In the genomic region with DNA sequence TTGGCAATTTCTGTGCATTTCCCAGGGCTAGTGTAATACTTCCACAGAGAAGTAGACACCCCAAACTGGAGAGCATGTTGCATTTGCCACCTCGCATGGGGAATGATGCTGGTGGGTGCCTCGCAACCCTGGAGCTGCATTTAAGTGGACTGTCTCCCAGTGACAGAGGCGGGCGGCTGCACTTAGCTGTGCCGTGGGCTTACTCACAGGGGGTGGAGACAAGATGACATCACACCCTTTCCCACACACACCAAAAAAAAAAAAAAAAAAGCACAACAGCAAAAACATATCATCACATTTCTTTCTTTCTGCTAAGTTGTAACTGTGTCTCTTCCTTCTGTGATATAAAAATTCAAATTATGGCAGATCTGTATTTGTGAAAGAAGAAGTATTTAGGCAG, we compare ENCODE assay signal across 9 cellular contexts. TPM values are rescaled to one million over a fixed set of nuclear protein-coding genes. Genes with fewer than 3 reads are reported as not detected.
DNase-seq lines count a peak whose midpoint lies in the region; ATAC-seq, FAIRE-seq and TF ChIP-seq lines count a peak whose summit lies in the region.
"Had no signal": no experiment of that assay in that cellular context is flagged by ENCODE, and none has a peak within 500 bp of the region (broad histone marks: within the 10 kb centered on the region; RNA-seq: fewer than 3 reads in every experiment).

A gene with protein sequence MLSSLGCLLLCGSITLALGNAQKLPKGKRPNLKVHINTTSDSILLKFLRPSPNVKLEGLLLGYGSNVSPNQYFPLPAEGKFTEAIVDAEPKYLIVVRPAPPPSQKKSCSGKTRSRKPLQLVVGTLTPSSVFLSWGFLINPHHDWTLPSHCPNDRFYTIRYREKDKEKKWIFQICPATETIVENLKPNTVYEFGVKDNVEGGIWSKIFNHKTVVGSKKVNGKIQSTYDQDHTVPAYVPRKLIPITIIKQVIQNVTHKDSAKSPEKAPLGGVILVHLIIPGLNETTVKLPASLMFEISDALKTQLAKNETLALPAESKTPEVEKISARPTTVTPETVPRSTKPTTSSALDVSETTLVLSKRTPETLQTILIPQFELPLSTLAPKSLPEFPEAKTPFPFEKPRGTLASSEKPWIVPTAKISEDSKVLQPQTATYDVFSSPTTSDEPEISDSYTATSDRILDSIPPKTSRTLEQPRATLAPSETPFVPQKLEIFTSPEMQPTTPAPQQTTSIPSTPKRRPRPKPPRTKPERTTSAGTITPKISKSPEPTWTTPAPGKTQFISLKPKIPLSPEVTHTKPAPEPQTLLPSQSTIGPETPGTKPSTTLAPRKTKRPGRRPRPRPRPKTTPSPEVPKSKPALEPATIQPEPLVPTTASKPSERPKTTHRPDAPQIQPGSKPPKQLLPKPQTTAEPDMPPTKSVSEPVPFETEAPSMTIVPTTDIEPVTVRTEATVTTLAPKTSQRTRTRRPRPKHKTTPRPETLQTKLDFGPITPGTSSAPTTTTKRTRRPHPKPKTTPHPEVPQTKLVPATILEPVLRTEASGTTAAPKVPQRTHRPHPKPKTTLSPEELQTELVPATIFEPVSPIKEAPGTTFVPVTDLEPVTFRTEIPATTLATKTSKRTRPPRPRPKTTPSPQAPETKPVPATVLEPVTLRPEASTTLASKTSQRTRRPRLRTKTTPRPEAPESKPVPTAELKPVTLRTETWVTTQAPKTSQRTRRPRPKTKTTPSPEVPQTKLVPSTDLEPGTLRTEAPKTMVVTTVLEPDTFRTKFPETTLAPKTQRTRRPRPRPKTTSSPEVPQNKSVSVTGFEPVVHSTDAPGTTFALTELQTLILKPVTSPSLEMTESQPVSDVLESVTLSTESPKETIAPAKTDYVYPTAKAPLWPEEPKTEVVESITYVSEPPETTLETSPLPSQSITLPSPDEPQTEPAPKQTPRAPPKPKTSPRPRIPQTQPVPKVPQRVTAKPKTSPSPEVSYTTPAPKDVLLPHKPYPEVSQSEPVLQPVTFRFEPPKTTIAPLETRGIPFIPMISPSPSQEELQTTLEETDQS (N-terminal part only) (minus strand): TSS at position 113 of the 400 bp plus-strand sequence. CDS start 37 bp downstream, at position 76.

- H2BK15ac ChIP-seq in mesenchymal stem cell (ENCODE audit: low read depth, poor library complexity, severe bottlenecking) = no peak within 1 kb of the TSS

- H3K18ac ChIP-seq in mesenchymal stem cell (ENCODE audit: low read depth in 1 of 2, low read length in 2 of 2) = no peak within 1 kb of the TSS

- 81% methylated on average over 5 of the region's 5 CpGs; no CpG with 5 or more reads in 1 of the 2 experiments for WGBS in endodermal cell (ENCODE audit: insufficient coverage in 1 of 2, insufficient read length in 1 of 2), 2 experiments
- WGBS in mesenchymal stem cell = 9% methylated on average over 5 of the region's 5 CpGs
- WGBS in upper lobe of left lung, 2 donors = 14 to 34% methylated on average over 5 of the region's 5 CpGs

- H3K4me1 Mint-ChIP-seq in endodermal cell (peaks cover 4% of the 10 kb centered on the region), progenitor cell of endocrine pancreas (ENCODE audit: low read depth) (peaks cover 2% of the 10 kb centered on the region)

- H3K4me3 Mint-ChIP-seq in endodermal cell (no peak within 1 kb of the TSS), progenitor cell of endocrine pancreas (ENCODE audit: low read depth) (no peak within 1 kb of the TSS)
- H3K4me3 Mint-ChIP-seq: activated naive CD8-positive, alpha-beta T cell had no signal

- H3K9me3 ChIP-seq in endodermal cell (ENCODE audit: control insufficient read depth, low read length) (no peaks in the 10 kb centered on the region), mesenchymal stem cell (ENCODE audit: control insufficient read depth, low read length) (no peaks in the 10 kb centered on the region), upper lobe of left lung (no peaks in the 10 kb centered on the region)

- no peak within 1 kb of the TSS for H4K91ac ChIP-seq in mesenchymal stem cell (ENCODE audit: low read length)

- H3K14ac ChIP-seq in mesenchymal stem cell (ENCODE audit: low read length in 2 of 2) = no peak within 1 kb of the TSS

- H2AFZ ChIP-seq in mesenchymal stem cell (ENCODE audit: low read depth, low read length) = no peak within 1 kb of the TSS

- peak within 1 kb of the TSS; percentile 96 for H3K4me2 ChIP-seq in mesenchymal stem cell (ENCODE audit: low read length, poor library complexity, severe bottlenecking)

- peak; percentile 86 to 96 for ATAC-seq in upper lobe of left lung (ENCODE audit: low FRiP score in 2 of 2)

- H3K9me3 Mint-ChIP-seq in endodermal cell (no peaks in the 10 kb centered on the region), progenitor cell of endocrine pancreas (ENCODE audit: low read depth) (no peaks in the 10 kb centered on the region)

- peak in 1 of 4 donors; percentile 43 for TF ChIP-seq POLR2A in upper lobe of left lung (IDR thresholded peaks at IDR 0.05)
- TF ChIP-seq POLR2A in GM12892 (IDR thresholded peaks at IDR 0.05; ENCODE audit: low read depth, low read length) = no peak

- H3K27me3 Mint-ChIP-seq in endodermal cell (ENCODE audit: insufficient read depth) (no peaks in the 10 kb centered on the region), progenitor cell of endocrine pancreas (no peaks in the 10 kb centered on the region)

- H3K36me3 ChIP-seq in endodermal cell (ENCODE audit: control insufficient read depth, insufficient read depth, low read length) (no peaks in the 10 kb centered on the region), mesenchymal stem cell (ENCODE audit: control insufficient read depth in 1 of 2, insufficient read depth in 2 of 2, low read depth in 1 of 2, low read length in 2 of 2) (peaks cover 0 to 11% of the 10 kb centered on the region in 2 experiments), upper lobe of left lung (no peaks in the 10 kb centered on the region)

- H3K79me1 ChIP-seq in mesenchymal stem cell (replicated peaks; ENCODE audit: low read length, poor library complexity, severe bottlenecking) = no peaks in the 10 kb centered on the region

- H3K27ac ChIP-seq in endodermal cell (ENCODE audit: low read depth, low read length) = no peak within 1 kb of the TSS
- H3K27ac ChIP-seq in mesenchymal stem cell (ENCODE audit: low read length, poor library complexity, severe bottlenecking) = no peak within 1 kb of the TSS
- H3K27ac ChIP-seq in upper lobe of left lung = peak within 1 kb of the TSS; percentile 54 to 60 (median 56)

- no peaks in the 10 kb centered on the region for H3K36me3 Mint-ChIP-seq in endodermal cell (ENCODE audit: low read depth)
- no peaks in the 10 kb centered on the region for H3K36me3 Mint-ChIP-seq in progenitor cell of endocrine pancreas (ENCODE audit: insufficient read depth)
- H3K36me3 Mint-ChIP-seq: activated naive CD8-positive, alpha-beta T cell had no signal

- H3K4me3 ChIP-seq in endodermal cell (ENCODE audit: low read length) (no peak within 1 kb of the TSS), mesenchymal stem cell (ENCODE audit: insufficient read depth in 1 of 2, low read depth in 1 of 2, low read length in 2 of 2) (peak within 1 kb of the TSS in 1 of 2 experiments; percentile 81), upper lobe of left lung (peak within 1 kb of the TSS; percentile 22 to 44 (median 34))

- H2BK5ac ChIP-seq in mesenchymal stem cell (ENCODE audit: low read depth, low read length, poor library complexity, severe bottlenecking) = no peak within 1 kb of the TSS

- no peak for TF ChIP-seq EP300 in upper lobe of left lung (IDR thresholded peaks at IDR 0.05)

- H3K27ac Mint-ChIP-seq in endodermal cell (no peak within 1 kb of the TSS), progenitor cell of endocrine pancreas (no peak within 1 kb of the TSS)
- H3K27ac Mint-ChIP-seq: activated naive CD8-positive, alpha-beta T cell had no signal

- H3K27me3 ChIP-seq in endodermal cell (ENCODE audit: control insufficient read depth, insufficient read depth, low read length, poor library complexity, severe bottlenecking) (no peaks in the 10 kb centered on the region), mesenchymal stem cell (ENCODE audit: control insufficient read depth in 1 of 2, insufficient read depth in 1 of 2, low read length in 2 of 2) (no peaks in the 10 kb centered on the region), upper lobe of left lung (no peaks in the 10 kb centered on the region)

- no peak within 1 kb of the TSS for H2AK5ac ChIP-seq in mesenchymal stem cell (ENCODE audit: low read length, severe bottlenecking)

- H3K9ac ChIP-seq in endodermal cell (ENCODE audit: extremely low read depth, low read length, poor library complexity, severe bottlenecking) = no peak within 1 kb of the TSS
- peak within 1 kb of the TSS; percentile 91 for H3K9ac ChIP-seq in mesenchymal stem cell (ENCODE audit: low read length)

- peak; percentile 59 for DNase-seq in AG09319 (ENCODE audit: extremely low read depth, low read depth)
- DNase-seq in NCI-H460 (ENCODE audit: extremely low read depth, low read depth) = peak; percentile 12
- DNase-seq in endodermal cell = peak; percentile 57
- DNase-seq in mesenchymal stem cell = peak; percentile 87
- DNase-seq in upper lobe of left lung = peak; percentile 26 to 47
- no peak for DNase-seq in progenitor cell of endocrine pancreas (ENCODE audit: low spot score, unreplicated experiment)
- no peak for DNase-seq in midbrain (lab: John Stamatoyannopoulos, UW)
- no peak for DNase-seq in GM12892 (ENCODE audit: insufficient read length)

- no peak for TF ChIP-seq CTCF in AG09319 (IDR thresholded peaks at IDR 0.05; ENCODE audit: low read depth, low read length)
- no peak for TF ChIP-seq CTCF in endodermal cell (conservative IDR thresholded peaks at IDR 0.05)
- no peak for TF ChIP-seq CTCF in upper lobe of left lung (IDR thresholded peaks at IDR 0.05)
- no peak for TF ChIP-seq CTCF in progenitor cell of endocrine pancreas (IDR thresholded peaks at IDR 0.05; ENCODE audit: unreplicated experiment)

- H3K4me1 ChIP-seq in endodermal cell (ENCODE audit: control insufficient read depth, insufficient read depth, low read length) (no peaks in the 10 kb centered on the region), mesenchymal stem cell (ENCODE audit: control insufficient read depth, insufficient read depth, low read depth, low read length) (peaks cover 5% of the 10 kb centered on the region), upper lobe of left lung (no peaks in the 10 kb centered on the region)

- H4K8ac ChIP-seq in mesenchymal stem cell (ENCODE audit: low read length) = no peak within 1 kb of the TSS

- no peak for FAIRE-seq in GM12892 (lab: Jason Lieb, UNC)

- no peak within 1 kb of the TSS for H2BK120ac ChIP-seq in mesenchymal stem cell (ENCODE audit: low read depth, low read length)

- H2BK12ac ChIP-seq in mesenchymal stem cell (ENCODE audit: low read length in 2 of 2) = peak within 1 kb of the TSS in 1 of 2 experiments; percentile 69

- no peak within 1 kb of the TSS for H3K23ac ChIP-seq in mesenchymal stem cell (ENCODE audit: low read length in 2 of 2)

- H3K4ac ChIP-seq in mesenchymal stem cell (ENCODE audit: low read depth in 1 of 2, low read length in 2 of 2) = no peak within 1 kb of the TSS

RNA-seq across cellular contexts. Expression of the gene that starts here (rescaled TPM):
- total RNA-seq in NCI-H460 (2014; rRNA removed; shearing (Covaris generic)) = 1.3 and 1.7 TPM in 2 replicates
- polyA plus RNA-seq in NCI-H460 (2014; cell fraction: nucleus; rRNA removed) = 0.27 and 3.1 TPM in 2 replicates
- total RNA-seq in endodermal cell (under 1 TPM in 1 of 2 donors, not detected in 1; 0.42 TPM), upper lobe of left lung (100 to 1,000 TPM in 3 of 6 donors, 10 to 100 TPM in 3; 46.1 to 130 (median 101) TPM), progenitor cell of endocrine pancreas (not detected in 2 replicates)
- 1.3 TPM for polyA plus RNA-seq in endodermal cell (2013, experiment 1 of 2)
- 1.4 TPM for polyA plus RNA-seq in endodermal cell (2013, experiment 2 of 2)
- polyA plus RNA-seq in mesenchymal stem cell (2013, experiment 1 of 2) = 1.5 TPM
- polyA plus RNA-seq in mesenchymal stem cell (2013, experiment 2 of 2) = 1.2 TPM
- 0.34 TPM for polyA plus RNA-seq in GM12892 (2012; ENCODE audit: missing spikeins)

Comparison
In these comparisons a context has a peak if more than half of its experiments do, and no peak if none do; other contexts are left out.
1. RNA of the gene that starts here (total RNA-seq): 46.1 to 130 TPM in upper lobe of left lung; 1.3 to 1.7 TPM in NCI-H460, 0.42 TPM in endodermal cell and not detected in progenitor cell of endocrine pancreas; every median in the first group is over 10 times any median in the second.
2. DNase-seq: peak in AG09319 (single experiment), NCI-H460 (single experiment), endodermal cell (single experiment), mesenchymal stem cell (single experiment) and upper lobe of left lung (2 of 2); none in progenitor cell of endocrine pancreas (single experiment), midbrain (single experiment) and GM12892 (single experiment).
3. H3K27ac ChIP-seq: peak in upper lobe of left lung (4 of 4); none in endodermal cell (single experiment) and mesenchymal stem cell (single experiment).